8 cellular contexts compared by ENCODE assay signal in the genomic region with DNA sequence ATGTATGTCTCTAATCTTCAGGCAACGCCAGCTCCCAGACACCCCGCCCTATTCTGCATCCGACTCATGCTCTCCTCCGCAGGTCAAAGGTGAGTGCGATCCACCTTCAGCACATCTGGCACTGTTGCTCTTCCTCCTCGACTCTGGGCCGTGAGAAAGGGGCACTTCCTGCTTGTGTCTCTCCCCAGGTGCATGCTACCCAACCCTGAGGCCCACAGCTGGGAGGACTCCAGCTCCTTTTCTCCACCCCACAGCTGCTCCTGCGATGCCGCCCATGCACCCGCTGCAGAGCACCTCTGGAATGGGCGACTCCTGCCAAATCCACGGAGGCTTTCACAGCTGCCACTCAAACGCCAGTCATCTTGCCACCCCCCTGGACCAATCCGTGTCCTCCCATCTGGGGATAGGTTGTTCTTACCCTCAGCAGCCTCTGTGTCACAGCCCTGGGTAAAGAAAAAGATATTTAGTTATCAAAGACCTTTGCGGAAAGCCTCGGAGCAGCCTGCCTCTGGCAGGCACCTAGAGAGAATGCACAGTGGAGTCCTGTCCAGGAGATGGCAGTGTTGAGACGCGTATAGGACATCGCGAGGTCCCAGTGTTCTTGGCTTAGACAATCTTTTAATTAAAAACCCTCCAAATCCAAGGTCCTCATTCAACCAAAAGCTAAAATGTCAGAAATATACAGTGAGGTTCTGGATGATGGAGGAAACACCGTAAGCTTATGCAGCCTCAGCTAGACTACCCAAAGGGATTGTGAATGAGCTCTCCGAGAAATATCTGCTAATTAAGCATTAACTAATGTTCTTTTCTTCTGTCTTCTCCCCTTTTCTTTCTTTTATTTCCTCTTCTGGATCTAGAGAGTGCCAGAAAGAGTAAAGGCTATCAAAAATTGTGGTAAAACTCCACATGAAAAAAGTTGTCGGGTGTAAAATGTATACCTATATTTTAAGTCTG. TPM values are rescaled to one million over a fixed set of nuclear protein-coding genes. Genes with fewer than 3 reads are reported as not detected.
DNase-seq lines count a peak whose midpoint lies in the region; ATAC-seq, FAIRE-seq and TF ChIP-seq lines count a peak whose summit lies in the region.

No MANE protein-coding gene starts in this region.

- H3K9me3 ChIP-seq in Karpas-422 (ENCODE audit: low read length) (no peaks in the 10 kb centered on the region), Peyer's patch (no peaks in the 10 kb centered on the region), pancreas (no peaks in the 10 kb centered on the region), transverse colon (no peaks in the 10 kb centered on the region)

- intact Hi-C loops in pancreas (cut with DNase I) (no loop called here), transverse colon (cut with DNase I; ENCODE audit: low total_unique reads) (loop anchor here (10.0 kb wide), 1 partner anchor 846 kb away; no protein-coding TSS in a partner anchor)

- DNase-seq in ELF-1 (ENCODE audit: low read depth, low spot score) (peak; percentile 77), Karpas-422 (peak; percentile 94), Peyer's patch (peak; percentile 62 to 87 (median 74)), foreskin melanocyte (peak; percentile 44), pancreas (peak in 5 of 6 donors; percentile 45 to 78 (median 61)), transverse colon (peak; percentile 75)
- DNase-seq in activated T-helper 1 cell treated with anti-CD3 and anti-CD28 coated beads, Interleukin-2, amount 50 U/mL, for 16 hours (ENCODE audit: low read depth in 1 of 2, low spot score in 1 of 2): peak; percentile 17

- no peaks in the 10 kb centered on the region for H3K36me3 ChIP-seq in Karpas-422 (ENCODE audit: insufficient read depth, low read length)
- peaks cover 0 to 7% (median 0%) of the 10 kb centered on the region in 3 donors for H3K36me3 ChIP-seq in Peyer's patch
- H3K36me3 ChIP-seq in pancreas: no peaks in the 10 kb centered on the region
- no peaks in the 10 kb centered on the region for H3K36me3 ChIP-seq in transverse colon

- TF ChIP-seq CTCF in Peyer's patch (IDR thresholded peaks at IDR 0.05) (peak; percentile 21 to 86 (median 82)), pancreas (IDR thresholded peaks at IDR 0.05) (peak; percentile 68 to 87 (median 84)), transverse colon (IDR thresholded peaks at IDR 0.05) (peak; percentile 83 to 91 (median 85))

- H3K4me2 ChIP-seq in Karpas-422 (ENCODE audit: low read depth, low read length, poor library complexity, severe bottlenecking): peak overlapping the region; percentile 49

- no peaks in the 10 kb centered on the region for H3K79me2 ChIP-seq in Karpas-422 (ENCODE audit: low read length)

- TF ChIP-seq POLR2A in Peyer's patch (IDR thresholded peaks at IDR 0.05) (no peak), transverse colon (IDR thresholded peaks at IDR 0.05) (no peak)

- H4K20me1 ChIP-seq in Karpas-422 (ENCODE audit: insufficient read depth, low read depth, low read length): no peaks in the 10 kb centered on the region

- peak overlapping the region; percentile 77 for H2AFZ ChIP-seq in Karpas-422 (ENCODE audit: low read length)

- no peak for FAIRE-seq in pancreas (lab: Jason Lieb, UNC)

- H3K4me3 ChIP-seq in Karpas-422 (ENCODE audit: low read length): peak overlapping the region; percentile 47
- H3K4me3 ChIP-seq in Peyer's patch: peak overlapping the region in 1 of 4 donors; percentile 20
- peak overlapping the region in 1 of 4 donors; percentile 8 for H3K4me3 ChIP-seq in pancreas
- peak overlapping the region in 2 of 4 donors; percentile 7 to 24 for H3K4me3 ChIP-seq in transverse colon

- no peak for TF ChIP-seq EP300 in transverse colon (IDR thresholded peaks at IDR 0.05; ENCODE audit: low read depth)

- 26 to 34% methylated on average over 23 of the region's 23 CpGs for whole genome bisulfite sequencing in pancreas, 2 donors
- 24 to 30% methylated on average over 9 to 23 of the region's 23 CpGs for WGBS in transverse colon (ENCODE audit: low coverage in 1 of 2), 2 donors

- H3K4me1 ChIP-seq in Karpas-422 (ENCODE audit: low read length): peaks cover 36% of the 10 kb centered on the region
- peaks cover 0 to 8% (median 0%) of the 10 kb centered on the region in 4 donors for H3K4me1 ChIP-seq in Peyer's patch
- H3K4me1 ChIP-seq in pancreas: no peaks in the 10 kb centered on the region
- peaks cover 0 to 7% (median 3%) of the 10 kb centered on the region in 4 donors for H3K4me1 ChIP-seq in transverse colon

- H3K9me2 ChIP-seq in Karpas-422 (replicated peaks; ENCODE audit: insufficient read depth, low read length): no peaks in the 10 kb centered on the region

- H3K27me3 ChIP-seq in Karpas-422 (ENCODE audit: low read length) (no peaks in the 10 kb centered on the region), Peyer's patch (no peaks in the 10 kb centered on the region), pancreas (peaks cover 0 to 12% (median 0%) of the 10 kb centered on the region in 4 donors), transverse colon (no peaks in the 10 kb centered on the region)

- peak overlapping the region; percentile 49 for H3K9ac ChIP-seq in Karpas-422 (ENCODE audit: low read length)

- H3K27ac ChIP-seq in Karpas-422 (ENCODE audit: low read length) (no peak overlapping the region), Peyer's patch (peak overlapping the region in 2 of 4 donors; percentile 12 to 55), pancreas (no peak overlapping the region), transverse colon (no peak overlapping the region)

- in situ Hi-C loops in transverse colon (cut with MboI; ENCODE audit: low pct_ligation_motif_present in 1 of 4, low pct_unique_long_range_greater_than_20kb in 1 of 4, low sequenced_read_pairs in 3 of 4): loop anchor here in 2 of 4 donors (10.0 to 25.0 kb wide), 2 partner anchors 846 to 858 kb away; no protein-coding TSS in a partner anchor

- ATAC-seq in GM21825 (IDR thresholded peaks at IDR 0.05; ENCODE audit: unreplicated experiment) (peak; percentile 93), pancreas (peak; percentile 93 to 100 (median 98))

RNA-seq across cellular contexts. Expression of gene MYRFL, which starts 54.3 kb away (rescaled TPM):
- total RNA-seq in Karpas-422 (2014; rRNA removed; shearing (Covaris generic); ENCODE audit: low replicate concordance): 2.6 and 3.2 TPM in 2 replicates
- total RNA-seq in Peyer's patch: 10 to 100 TPM; 12.4 to 60.1 (median 54.5) TPM
- 1 to 10 TPM in 1 of 6 donors, under 1 TPM in 5; 0.06 to 1.2 (median 0.29) TPM for total RNA-seq in pancreas
- polyA plus RNA-seq in pancreas: 1 to 10 TPM; 1.2 to 2.3 TPM
- under 1 TPM in 2 of 4 donors, not detected in 2; 0.48 to 0.68 TPM for total RNA-seq in transverse colon

Comparison
In these comparisons a context has a peak if more than half of its experiments do, and no peak if none do; other contexts are left out.
1. DNase-seq: peak in every context shown above with its lines; median percentile 94 in Karpas-422; 77 in ELF-1; 75 in transverse colon; 74 in Peyer's patch; 61 in pancreas; 44 in foreskin melanocyte; 17 in activated T-helper 1 cell treated with anti-CD3 and anti-CD28 coated beads, Interleukin-2, amount 50 U/mL, for 16 hours.